ENCODE assay signal across 13 cellular contexts in the genomic region with DNA sequence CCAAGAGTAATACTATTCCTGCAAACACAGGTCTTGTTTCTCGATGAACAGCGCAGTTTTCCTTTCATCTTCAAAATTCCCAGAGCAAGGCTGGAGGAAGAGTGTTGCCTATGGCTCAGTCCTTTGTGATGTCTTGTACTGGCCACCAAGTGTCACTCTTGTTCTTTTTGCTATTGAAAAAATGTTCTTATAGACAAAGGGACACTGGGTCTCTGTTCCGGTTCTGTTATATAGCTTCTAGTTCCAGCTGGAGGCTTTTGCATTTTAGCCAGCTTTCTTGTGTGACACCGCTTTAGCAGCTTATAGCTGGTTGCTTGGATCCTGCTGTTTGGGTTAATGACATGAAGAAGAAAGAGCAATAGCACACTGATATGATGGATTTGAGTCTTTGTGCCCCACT.
DNase-seq lines count a peak whose midpoint lies in the region; ATAC-seq and TF ChIP-seq lines count a peak whose summit lies in the region.
"Had no signal": no experiment of that assay in that cellular context is flagged by ENCODE, and none has a peak within 500 bp of the region (broad histone marks: within the 10 kb centered on the region; RNA-seq: fewer than 3 reads in every experiment).

No MANE protein-coding gene starts in this region.

- no peaks in the 10 kb centered on the region for H3K36me3 ChIP-seq in GM23248 (ENCODE audit: low read depth)
- H3K36me3 ChIP-seq: breast epithelium had no signal

- no peaks in the 10 kb centered on the region for H3K79me2 ChIP-seq in GM23248 (ENCODE audit: insufficient read depth)

- H3F3A ChIP-seq in GM23248 (ENCODE audit: insufficient read depth), result no peaks in the 10 kb centered on the region

- H3K9me3 Mint-ChIP-seq in nephron progenitor cell, result no peaks in the 10 kb centered on the region

- ATAC-seq in GM19467 (IDR thresholded peaks at IDR 0.05; ENCODE audit: unreplicated experiment) (no peak), HG03432 (IDR thresholded peaks at IDR 0.05; ENCODE audit: unreplicated experiment) (no peak)

- no peaks in the 10 kb centered on the region for H3K9me3 ChIP-seq in GM23248 (ENCODE audit: low read depth)
- H3K9me3 ChIP-seq: breast epithelium had no signal

- H3K27me3 ChIP-seq in GM23248 (replicated peaks; ENCODE audit: insufficient read depth), result no peaks in the 10 kb centered on the region
- H3K27me3 ChIP-seq: breast epithelium had no signal

- H3K4me1 Mint-ChIP-seq in nephron progenitor cell, result no peaks in the 10 kb centered on the region

- H3K27me3 Mint-ChIP-seq in nephron progenitor cell (ENCODE audit: low read depth, poor library complexity), result peaks cover 6% of the 10 kb centered on the region

- POLR2A ChIA-PET in HEK293T (lab: Yijun Ruan, JAX), result no interaction called here

- peak; percentile 36 for TF ChIP-seq CTCF in nephron progenitor cell (IDR thresholded peaks at IDR 0.05)

- CTCF ChIA-PET in HEK293T (lab: Yijun Ruan, JAX), result no interaction called here

- in situ Hi-C loops in Caki2 (cut with HindIII; ENCODE audit: low pct_unique_long_range_greater_than_20kb, low sequenced_read_pairs) (no loop called here), GM23248 (cut with MboI) (no loop called here)

- H3K9ac ChIP-seq in GM23248, result no peak overlapping the region

- peak; percentile 1 for DNase-seq in Caki2 (ENCODE audit: low read depth)
- DNase-seq in HEK293T (ENCODE audit: extremely low spot score), result peak; percentile 14
- DNase-seq in cerebellar cortex (ENCODE audit: low spot score), result peak; percentile 52
- DNase-seq in nephron progenitor cell, result no peak
- no peak for DNase-seq in GM23248
- DNase-seq in AG20443 (ENCODE audit: low spot score), result no peak
- DNase-seq: GF-D8; kidney; NCI-H1436; stimulated activated CD4-positive, alpha-beta T cell treated with anti-CD3 and anti-CD28 coated beads, Interleukin-4, amount 100 ng/mL, for 4 hours had no signal

- WGBS in GM23248 (ENCODE audit: low coverage in 1 of 2, low lambda C conversion rate in 2 of 2, missing lambda C conversion rate in 2 of 2), 2 experiments, result 11 to 12% methylated on average over 4 of the region's 4 CpGs

- no peaks in the 10 kb centered on the region for H3K9me2 ChIP-seq in GM23248 (ENCODE audit: insufficient read depth)

- H2AFZ ChIP-seq in GM23248, result no peak overlapping the region

- no peak overlapping the region for H3K27ac ChIP-seq in GM23248
- H3K27ac ChIP-seq: breast epithelium had no signal

- no peak overlapping the region for H3K27ac Mint-ChIP-seq in nephron progenitor cell

- H3K4me3 Mint-ChIP-seq in nephron progenitor cell, result no peak overlapping the region

- H3K4me3 ChIP-seq in GM23248, result no peak overlapping the region
- H3K4me3 ChIP-seq: breast epithelium had no signal

- H4K20me1 ChIP-seq in GM23248 (ENCODE audit: insufficient read depth), result no peaks in the 10 kb centered on the region

- H3K4me1 ChIP-seq in GM23248 (ENCODE audit: insufficient read depth), result no peaks in the 10 kb centered on the region
- H3K4me1 ChIP-seq: breast epithelium had no signal

- H3K36me3 Mint-ChIP-seq in nephron progenitor cell (ENCODE audit: low read depth), result no peaks in the 10 kb centered on the region

- no peak overlapping the region for H3K4me2 ChIP-seq in GM23248 (ENCODE audit: unreplicated experiment)

TF ChIP-seq in HEK293T, 16 proteins besides CTCF, POLR2A, EP300 and RAD21:
- TF ChIP-seq PKNOX1 (IDR thresholded peaks at IDR 0.05) (no peak), CTBP1 (IDR thresholded peaks at IDR 0.05; ENCODE audit: borderline replicate concordance) (no peak), FOXM1 (IDR thresholded peaks at IDR 0.05; ENCODE audit: borderline replicate concordance) (no peak), TARDBP (IDR thresholded peaks at IDR 0.05) (no peak), LEF1 (IDR thresholded peaks at IDR 0.05; ENCODE audit: borderline replicate concordance) (no peak), BHLHE40 (IDR thresholded peaks at IDR 0.05; ENCODE audit: borderline replicate concordance) (no peak), FOXK2 (IDR thresholded peaks at IDR 0.05) (no peak), FOXA1 (IDR thresholded peaks at IDR 0.05) (no peak), ELF4 (IDR thresholded peaks at IDR 0.05) (no peak), L3MBTL2 (conservative IDR thresholded peaks at IDR 0.05) (no peak), HDGF (IDR thresholded peaks at IDR 0.05; ENCODE audit: borderline replicate concordance) (no peak), ZNF384 (IDR thresholded peaks at IDR 0.05) (no peak), ARNT (IDR thresholded peaks at IDR 0.05) (no peak), SUZ12 (IDR thresholded peaks at IDR 0.05) (no peak), NFRKB (IDR thresholded peaks at IDR 0.05) (no peak), SP1 (IDR thresholded peaks at IDR 0.05) (no peak)

Comparison
In these comparisons a context has a peak if more than half of its experiments do, and no peak if none do; other contexts are left out.
1. DNase-seq: peak in Caki2 (single experiment), HEK293T (single experiment) and cerebellar cortex (single experiment); none in nephron progenitor cell (single experiment), GM23248 (single experiment) and AG20443 (single experiment).